ENCODE assay signal across 21 cellular contexts in genomic region chr2:43008388-43008787, GRCh38.
"Had no signal": no experiment of that assay in that cellular context is flagged by ENCODE, and none has a peak within 500 bp of the region (broad histone marks: within the 10 kb centered on the region; RNA-seq: fewer than 3 reads in every experiment).

No MANE protein-coding gene starts in this region.

- H3K9me3 ChIP-seq: ovary, psoas muscle, right atrium auricular region, tibial artery had no signal

- H3K27me3 Mint-ChIP-seq: activated naive CD8-positive, alpha-beta T cell had no signal

- H3K9me3 Mint-ChIP-seq: natural killer cell had no signal

- H3K27ac Mint-ChIP-seq: activated naive CD8-positive, alpha-beta T cell; mesothelial cell of epicardium; natural killer cell; stimulated activated naive CD8-positive, alpha-beta T cell treated with anti-CD3 and anti-CD28 coated beads, Interleukin-15, Interleukin-2, amounts not matched to agents 100 ng/mL and 50 ng/mL, for 24 hours had no signal

- H3K36me3 Mint-ChIP-seq: mesothelial cell of epicardium, natural killer cell had no signal

- DNase-seq: activated gamma-delta T cell treated with Interleukin-2 at 50 U/mL for 16 hours; amniotic stem cell; cortex of kidney; erythroblast; foreskin fibroblast; heart right ventricle; kidney; natural killer cell; psoas muscle; stimulated activated CD4-positive, alpha-beta T cell treated with anti-CD3 and anti-CD28 coated beads, Interleukin-4, amount 100 ng/mL, for 4 hours; substantia nigra; T-helper 1 cell; WERI-Rb-1 had no signal

- H3K27me3 ChIP-seq: heart right ventricle, ovary, right atrium auricular region, tibial artery had no signal

- H3K4me3 Mint-ChIP-seq: activated naive CD8-positive, alpha-beta T cell; mesothelial cell of epicardium; natural killer cell; stimulated activated naive CD8-positive, alpha-beta T cell treated with anti-CD3 and anti-CD28 coated beads, Interleukin-15, Interleukin-2, amounts not matched to agents 100 ng/mL and 50 ng/mL, for 24 hours had no signal

- H3K36me3 ChIP-seq: heart right ventricle, ovary, right atrium auricular region, tibial artery, WERI-Rb-1 had no signal

- H3K4me1 Mint-ChIP-seq: natural killer cell had no signal

- H3K27ac ChIP-seq: heart right ventricle, ovary, psoas muscle, right atrium auricular region, tibial artery, WERI-Rb-1 had no signal

- H3K4me3 ChIP-seq: heart right ventricle, lung, ovary, psoas muscle, right atrium auricular region, tibial artery had no signal

- ATAC-seq: heart right ventricle, left lobe of liver, natural killer cell, psoas muscle had no signal
